16 cellular contexts compared by ENCODE assay signal in the genomic region with DNA sequence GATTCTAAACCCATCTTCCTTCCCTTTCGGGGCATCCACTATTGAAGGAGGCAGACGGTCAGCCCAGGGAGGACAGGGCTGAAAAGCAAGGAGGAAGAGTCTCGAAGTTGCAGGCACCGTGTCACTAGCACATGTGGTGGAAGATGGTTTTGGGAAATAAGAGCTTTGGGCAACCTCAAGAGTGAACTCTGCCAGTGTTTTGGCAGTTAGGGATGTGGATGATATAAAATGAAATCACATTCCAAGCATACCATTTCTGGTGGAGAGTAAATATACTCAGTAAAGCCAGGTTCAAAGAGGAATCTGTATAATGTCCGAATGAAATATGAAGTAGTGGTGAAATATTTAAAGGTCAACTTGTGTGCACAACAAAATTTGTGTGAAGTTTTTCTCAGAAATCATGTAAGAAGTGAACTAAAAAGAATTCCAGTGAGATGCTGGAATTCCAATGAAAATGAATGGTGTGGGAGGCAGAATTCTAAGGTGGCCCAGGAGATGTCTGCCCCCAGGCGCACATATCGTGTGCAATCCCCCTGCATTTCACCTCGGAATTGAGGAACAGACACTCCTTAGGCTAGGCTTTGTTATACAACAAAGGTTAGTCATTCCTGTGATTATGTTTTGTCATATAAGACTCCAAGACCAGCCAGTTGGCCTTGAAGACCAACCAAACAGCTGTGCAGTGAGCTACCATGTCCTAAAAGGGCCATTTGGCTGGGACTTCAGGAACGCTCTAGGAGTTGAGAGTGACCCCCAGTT.
A peak's percentile ranks its signal among the peaks of the same experiment; 100 is the strongest.
DNase-seq lines count a peak whose midpoint lies in the region; ATAC-seq and TF ChIP-seq lines count a peak whose summit lies in the region.
"Had no signal": no experiment of that assay in that cellular context is flagged by ENCODE, and none has a peak within 500 bp of the region (broad histone marks: within the 10 kb centered on the region; RNA-seq: fewer than 3 reads in every experiment).

No MANE protein-coding gene starts in this region.

- no peak overlapping the region for H3K4me2 ChIP-seq in IMR-90 (ENCODE audit: low read depth, low read length)

- H4K20me1 ChIP-seq in IMR-90 (ENCODE audit: insufficient read depth, low read length) = no peaks in the 10 kb centered on the region

- H3K36me3 ChIP-seq in IMR-90 (ENCODE audit: control insufficient read depth, insufficient read depth, low read length) (no peaks in the 10 kb centered on the region), ovary (no peaks in the 10 kb centered on the region)

- WGBS in IMR-90 (ENCODE audit: extremely low coverage in 2 of 2, insufficient read length in 1 of 2), 2 experiments = 60% methylated on average over 1 of the region's 9 CpGs; no CpG with 5 or more reads in 1 of the 2 experiments
- 27 to 37% (median 33%) methylated on average over 9 of the region's 9 CpGs for WGBS in ovary, 3 donors

- POLR2A ChIA-PET in IMR-90 (lab: Charles Lee; ENCODE audit: unreplicated experiment) = no interaction called here

- H3K27ac Mint-ChIP-seq in chondrocyte (ENCODE audit: unreplicated experiment) (peak overlapping the region; percentile 54), neural crest cell (ENCODE audit: unreplicated experiment) (peak overlapping the region; percentile 16)

- TF ChIP-seq POLR2A in IMR-90 (IDR thresholded peaks at IDR 0.05; ENCODE audit: low read depth, low read length) (no peak), ovary (IDR thresholded peaks at IDR 0.05) (no peak)

- H3K27ac ChIP-seq in IMR-90 (ENCODE audit: insufficient read depth, low read length) = peak overlapping the region; percentile 37; the same call in 1 of the 2 replicates
- no peak overlapping the region for H3K27ac ChIP-seq in ovary
- H3K27ac ChIP-seq: foreskin keratinocyte had no signal

- TF ChIP-seq CTCF in AG10803 (conservative IDR thresholded peaks at IDR 0.05; ENCODE audit: low read length) = no peak
- TF ChIP-seq CTCF in IMR-90 (conservative IDR thresholded peaks at IDR 0.05; ENCODE audit: low read depth, low read length) = no peak
- no peak for TF ChIP-seq CTCF in chondrocyte (IDR thresholded peaks at IDR 0.05)
- no peak for TF ChIP-seq CTCF in neural crest cell (conservative IDR thresholded peaks at IDR 0.05)
- TF ChIP-seq CTCF in ovary (IDR thresholded peaks at IDR 0.05) = no peak

- peak; percentile 76 for ATAC-seq in IMR-90 (ENCODE audit: low read depth)
- ATAC-seq: foreskin keratinocyte had no signal

- peak overlapping the region; percentile 67 for H3K14ac ChIP-seq in IMR-90 (replicated peaks; ENCODE audit: low read depth, low read length)

- H3K56ac ChIP-seq in IMR-90 (ENCODE audit: extremely low read depth, insufficient read depth, low read length) = no peak overlapping the region

- peak overlapping the region; percentile 80 for H2BK120ac ChIP-seq in IMR-90 (ENCODE audit: low read depth, low read length)

- peak overlapping the region; percentile 70 for H2AK5ac ChIP-seq in IMR-90 (ENCODE audit: low read depth, low read length)

- peak overlapping the region; percentile 72; the same call in 1 of the 2 replicates for H4K91ac ChIP-seq in IMR-90 (ENCODE audit: insufficient read depth, low read depth, low read length)

- peak overlapping the region; percentile 68 for H2AFZ ChIP-seq in IMR-90 (replicated peaks; ENCODE audit: low read length, poor library complexity)

- DNase-seq in AG10803 (ENCODE audit: low read depth) = peak; percentile 93
- DNase-seq in IMR-90 = peak; percentile 43
- DNase-seq in chondrocyte (ENCODE audit: low spot score) = no peak
- no peak for DNase-seq in neural crest cell (ENCODE audit: low read depth, low spot score)
- DNase-seq in DMS 273 (lab: John Stamatoyannopoulos, UW; ENCODE audit: unreplicated experiment) = no peak
- no peak for DNase-seq in SW480 (ENCODE audit: low spot score)
- no peak for DNase-seq in ovary
- no peak for DNase-seq in NCI-H345 treated with DMSO at 0.1 percent for 48 hours (lab: John Stamatoyannopoulos, UW; ENCODE audit: unreplicated experiment)
- DNase-seq: C1 segment of cervical spinal cord; effector CD8-positive, alpha-beta T cell; foreskin keratinocyte; midbrain; NCI-H1048; NCI-H2171; posterior cingulate gyrus; stimulated activated CD4-positive, alpha-beta T cell treated with anti-CD3 and anti-CD28 coated beads, Interleukin-12 subunit alpha, Interleukin-12 subunit beta, amount 100 ng/mL, for 4 hours had no signal

- CTCF ChIA-PET in IMR-90 (lab: Yijun Ruan, JAX) = interaction anchor here (1.0 to 1.7 kb wide), 2 partner anchors 8 to 554 kb away, joined by 3 to 4 read pairs; no protein-coding TSS in a partner anchor

- peaks cover 10% of the 10 kb centered on the region for H3K4me1 ChIP-seq in IMR-90 (ENCODE audit: control insufficient read depth, insufficient read depth, low read length)
- peaks cover 1% of the 10 kb centered on the region for H3K4me1 ChIP-seq in ovary (ENCODE audit: insufficient read depth)
- H3K4me1 ChIP-seq: foreskin keratinocyte had no signal

- BruUV-seq in IMR-90 (replicated peaks; lab: Mats Ljungman, UMichigan) = no TSS peak

- H3K27me3 Mint-ChIP-seq in chondrocyte (ENCODE audit: low read depth) = peaks cover 1% of the 10 kb centered on the region
- no peaks in the 10 kb centered on the region for H3K27me3 Mint-ChIP-seq in neural crest cell (ENCODE audit: low read depth)

- TF ChIP-seq RAD21 in IMR-90 (IDR thresholded peaks at IDR 0.05; ENCODE audit: low read length) = no peak

- peak overlapping the region; percentile 6 for H2AK9ac ChIP-seq in IMR-90 (replicated peaks; ENCODE audit: low read depth, low read length, poor library complexity)

- H3K4ac ChIP-seq in IMR-90 (ENCODE audit: low read depth, low read length) = peak overlapping the region; percentile 73

- intact Hi-C loops in IMR-90 (cut with micrococcal nuclease) (loop anchor here (5.0 kb wide), 1 partner anchor 117 kb away; no protein-coding TSS in a partner anchor), ovary (cut with DNase I) (loop anchor here in 1 of 4 donors (5.0 kb wide), 1 partner anchor 217 kb away; no protein-coding TSS in a partner anchor)

- H3K36me3 Mint-ChIP-seq in chondrocyte (ENCODE audit: low read depth) (no peaks in the 10 kb centered on the region), neural crest cell (ENCODE audit: low read depth) (no peaks in the 10 kb centered on the region)

- no peaks in the 10 kb centered on the region for H3K79me1 ChIP-seq in IMR-90 (ENCODE audit: low read depth in 1 of 2, low read length in 2 of 2)

- peak overlapping the region; percentile 66; the same call in 2 of the 3 replicates for H2BK15ac ChIP-seq in IMR-90 (ENCODE audit: low read depth, low read length)

- H3K4me3 ChIP-seq in AG10803 (ENCODE audit: low read length) (no peak overlapping the region), IMR-90 (ENCODE audit: insufficient read depth, low read depth, low read length) (no peak overlapping the region), ovary (no peak overlapping the region)

- no peak overlapping the region for H4K5ac ChIP-seq in IMR-90 (ENCODE audit: low read depth, low read length)

- H3K4me3 Mint-ChIP-seq in chondrocyte (ENCODE audit: unreplicated experiment) (no peak overlapping the region), neural crest cell (no peak overlapping the region)

- H3K4me1 Mint-ChIP-seq in chondrocyte (ENCODE audit: low read depth) (peaks cover 21% of the 10 kb centered on the region), neural crest cell (peaks cover 11% of the 10 kb centered on the region)

- H3K18ac ChIP-seq in IMR-90 (ENCODE audit: low read depth, low read length) = peak overlapping the region; percentile 36

- in situ Hi-C loops in IMR-90 (cut with MboI; ENCODE audit: low sequenced_read_pairs) = no loop called here

- peak overlapping the region; percentile 78; the same call in 1 of the 2 replicates for H2BK20ac ChIP-seq in IMR-90 (ENCODE audit: low read depth, low read length)

- no peak overlapping the region for H3K9ac ChIP-seq in IMR-90 (ENCODE audit: low read depth, low read length)

- H4K8ac ChIP-seq in IMR-90 (ENCODE audit: low read depth in 2 of 2, low read length in 2 of 2) = peak overlapping the region; percentile 8 to 20; a peak in 1 of 4 replicates

- H3K9me1 ChIP-seq in IMR-90 (ENCODE audit: insufficient read depth, low read length) = peaks cover 4% of the 10 kb centered on the region; the same call in 1 of the 2 replicates

- H3K9me3 ChIP-seq in IMR-90 (ENCODE audit: control insufficient read depth, insufficient read depth, low read length) (no peaks in the 10 kb centered on the region), ovary (no peaks in the 10 kb centered on the region)

- TF ChIP-seq EP300 in ovary (IDR thresholded peaks at IDR 0.05) = no peak

- H3K9me3 Mint-ChIP-seq in chondrocyte (ENCODE audit: low read depth) = no peaks in the 10 kb centered on the region
- H3K9me3 Mint-ChIP-seq in neural crest cell = no peaks in the 10 kb centered on the region

- H2BK5ac ChIP-seq in IMR-90 (ENCODE audit: low read depth, low read length, poor library complexity, severe bottlenecking) = peak overlapping the region; percentile 30

- H3K27me3 ChIP-seq in IMR-90 (ENCODE audit: control insufficient read depth, insufficient read depth, low read length) = peaks cover 3% of the 10 kb centered on the region; the same call in 1 of the 2 replicates
- no peaks in the 10 kb centered on the region for H3K27me3 ChIP-seq in ovary

- H3K23ac ChIP-seq in IMR-90 (ENCODE audit: low read depth, low read length) = peak overlapping the region; percentile 7; the same call in 1 of the 2 replicates

- dilution Hi-C loops in IMR-90 (cut with HindIII; ENCODE audit: low sequenced_read_pairs, unreplicated experiment) = no loop called here

TF ChIP-seq in IMR-90, 13 proteins besides CTCF, POLR2A, EP300 and RAD21:
- no peak for TF ChIP-seq SMC3 (IDR thresholded peaks at IDR 0.05; ENCODE audit: low read depth, low read length)
- TF ChIP-seq CEBPB (IDR thresholded peaks at IDR 0.05; ENCODE audit: low read depth, low read length) = no peak
- TF ChIP-seq MAZ (IDR thresholded peaks at IDR 0.05; ENCODE audit: borderline replicate concordance, low read depth, low read length) = no peak
- 0 out of 2 replicates have a peak, but pooled peaks have one; percentile 29 for TF ChIP-seq MXI1 (IDR thresholded peaks at IDR 0.05; ENCODE audit: borderline replicate concordance, low read depth, low read length)
- TF ChIP-seq, protein P1, sequence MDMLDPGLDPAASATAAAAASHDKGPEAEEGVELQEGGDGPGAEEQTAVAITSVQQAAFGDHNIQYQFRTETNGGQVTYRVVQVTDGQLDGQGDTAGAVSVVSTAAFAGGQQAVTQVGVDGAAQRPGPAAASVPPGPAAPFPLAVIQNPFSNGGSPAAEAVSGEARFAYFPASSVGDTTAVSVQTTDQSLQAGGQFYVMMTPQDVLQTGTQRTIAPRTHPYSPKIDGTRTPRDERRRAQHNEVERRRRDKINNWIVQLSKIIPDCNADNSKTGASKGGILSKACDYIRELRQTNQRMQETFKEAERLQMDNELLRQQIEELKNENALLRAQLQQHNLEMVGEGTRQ (IDR thresholded peaks at IDR 0.05; ENCODE audit: low read depth, low read length) = no peak

Comparison
In these comparisons a context has a peak if more than half of its experiments do, and no peak if none do; other contexts are left out.
1. DNase-seq: peak in AG10803 (single experiment) and IMR-90 (single experiment); none in chondrocyte (single experiment), neural crest cell (single experiment), DMS 273 (single experiment), SW480 (single experiment), ovary (0 of 5) and NCI-H345 treated with DMSO at 0.1 percent for 48 hours (single experiment).